ENCODE assay signal across 27 cellular contexts in genomic region chr11:92546089-92546488, GRCh38.
"Had no signal": no experiment of that assay in that cellular context is flagged by ENCODE, and none has a peak within 500 bp of the region (broad histone marks: within the 10 kb centered on the region; RNA-seq: fewer than 3 reads in every experiment).

No MANE protein-coding gene starts in this region.

- H3K4me3 Mint-ChIP-seq: dendritic cell treated with granulocyte-macrophage colony-stimulating factor and Interleukin-4, amounts not matched to agents 40 ng/mL and 50 ng/mL, for 4 days; effector memory CD8-positive, alpha-beta T cell; memory B cell; mesothelial cell of epicardium; natural killer cell; stimulated activated naive B cell treated with anti-CD40 and anti-IgM and Interleukin-4, amounts not matched to agents 10 μg/mL and 1 μg/mL and 100 μg/mL, for 72 hours had no signal

- H3K9me3 Mint-ChIP-seq: dendritic cell treated with granulocyte-macrophage colony-stimulating factor and Interleukin-4, amounts not matched to agents 40 ng/mL and 50 ng/mL, for 4 days had no signal

- H3K27ac ChIP-seq: esophagus squamous epithelium, gastroesophageal sphincter, left ventricle myocardium inferior, lower lobe of right lung, neutrophil, psoas muscle, right lobe of liver, spleen, stomach, thoracic aorta, transverse colon had no signal

- H3K4me3 ChIP-seq: esophagus squamous epithelium, gastroesophageal sphincter, left ventricle myocardium inferior, lower lobe of right lung, psoas muscle, right lobe of liver, spleen, stomach, thoracic aorta, transverse colon had no signal

- H3K27me3 Mint-ChIP-seq: dendritic cell treated with granulocyte-macrophage colony-stimulating factor and Interleukin-4, amounts not matched to agents 40 ng/mL and 50 ng/mL, for 4 days; effector memory CD8-positive, alpha-beta T cell; memory B cell; stimulated activated naive B cell treated with anti-CD40 and anti-IgM and Interleukin-4, amounts not matched to agents 10 μg/mL and 1 μg/mL and 100 μg/mL, for 72 hours had no signal

- H3K36me3 ChIP-seq: esophagus squamous epithelium, gastroesophageal sphincter, left ventricle myocardium inferior, lower lobe of right lung, neutrophil, right lobe of liver, spleen, stomach, thoracic aorta, transverse colon had no signal

- H3K9me3 ChIP-seq: esophagus squamous epithelium, gastroesophageal sphincter, left ventricle myocardium inferior, lower lobe of right lung, neutrophil, psoas muscle, right lobe of liver, spleen, stomach, thoracic aorta, transverse colon had no signal

- H3K4me1 ChIP-seq: esophagus squamous epithelium, gastroesophageal sphincter, left ventricle myocardium inferior, lower lobe of right lung, psoas muscle, right lobe of liver, spleen, transverse colon had no signal

- DNase-seq: cerebellar nuclear complex; effector memory CD8-positive, alpha-beta T cell; esophagus squamous epithelium; foreskin fibroblast; hypothalamus; kidney; left cardiac atrium; left ventricle myocardium inferior; lower lobe of right lung; natural killer cell; psoas muscle; retina; right lobe of liver; spleen; stimulated activated CD4-positive, alpha-beta T cell treated with anti-CD3 and anti-CD28 coated beads, Interleukin-15, amount 100 ng/mL, for 24 hours; stimulated activated CD4-positive, alpha-beta T cell treated with anti-CD3 and anti-CD28 coated beads, Interleukin-1b, Interleukin-23, amount 100 ng/mL, for 48 hours; stimulated activated CD4-positive, alpha-beta T cell treated with anti-CD3 and anti-CD28 coated beads, Interleukin-4, amount 100 ng/mL, for 4 hours; stimulated activated naive B cell treated with anti-CD40 and anti-IgM and Interleukin-4, amounts not matched to agents 10 μg/mL and 1 μg/mL and 100 μg/mL, for 72 hours; stomach; substantia nigra; transverse colon had no signal

- H3K36me3 Mint-ChIP-seq: memory B cell; mesothelial cell of epicardium; natural killer cell; stimulated activated naive B cell treated with anti-CD40 and anti-IgM and Interleukin-4, amounts not matched to agents 10 μg/mL and 1 μg/mL and 100 μg/mL, for 72 hours had no signal

- H3K27ac Mint-ChIP-seq: dendritic cell treated with granulocyte-macrophage colony-stimulating factor and Interleukin-4, amounts not matched to agents 40 ng/mL and 50 ng/mL, for 4 days; effector memory CD8-positive, alpha-beta T cell; memory B cell; mesothelial cell of epicardium; natural killer cell; stimulated activated naive B cell treated with anti-CD40 and anti-IgM and Interleukin-4, amounts not matched to agents 10 μg/mL and 1 μg/mL and 100 μg/mL, for 72 hours had no signal

- H3K4me1 Mint-ChIP-seq: memory B cell; natural killer cell; stimulated activated naive B cell treated with anti-CD40 and anti-IgM and Interleukin-4, amounts not matched to agents 10 μg/mL and 1 μg/mL and 100 μg/mL, for 72 hours had no signal

- H3K27me3 ChIP-seq: esophagus squamous epithelium, gastroesophageal sphincter, neutrophil, right lobe of liver, spleen, stomach, transverse colon had no signal
